ENCODE assay signal across 13 cellular contexts in genomic region chrX:140439455-140439854, GRCh38.
A peak's percentile ranks its signal among the peaks of the same experiment; 100 is the strongest.
DNase-seq lines count a peak whose midpoint lies in the region; ATAC-seq and TF ChIP-seq lines count a peak whose summit lies in the region.
"Had no signal": no experiment of that assay in that cellular context is flagged by ENCODE, and none has a peak within 500 bp of the region (broad histone marks: within the 10 kb centered on the region; RNA-seq: fewer than 3 reads in every experiment).

No MANE protein-coding gene starts in this region.

- peak; percentile 30 for ATAC-seq in left colon
- no peak for ATAC-seq in GM18907 (IDR thresholded peaks at IDR 0.05; ENCODE audit: unreplicated experiment)
- ATAC-seq: activated T-helper 17 cell treated with anti-CD3 and anti-CD28 coated beads, Interleukin-2, amount 50 U/mL, for 72 hours; gastrocnemius medialis; naive thymus-derived CD4-positive, alpha-beta T cell had no signal

- in situ Hi-C loops in GM13976 (cut with MboI; ENCODE audit: low sequenced_read_pairs, unreplicated experiment) = no loop called here

- H3K9me3 Mint-ChIP-seq in brain = peaks cover 0 to 6% (median 0%) of the 10 kb centered on the region in 5 experiments
- H3K9me3 Mint-ChIP-seq: activated T-helper 17 cell treated with anti-CD3 and anti-CD28 coated beads, Interleukin-2, amount 50 U/mL, for 72 hours had no signal

- H3K9me3 ChIP-seq in stomach (no peaks in the 10 kb centered on the region), OCI-LY7 (ENCODE audit: low read length) (no peaks in the 10 kb centered on the region)
- H3K9me3 ChIP-seq: gastrocnemius medialis, tibial nerve had no signal

- WGBS in stomach, 5 donors = 2 to 32% (median 9%) methylated on average over 7 to 36 of the region's 36 CpGs

- H3K4me2 ChIP-seq in OCI-LY7 (ENCODE audit: low read length) = no peak overlapping the region
- H3K4me2 ChIP-seq: PC-9 had no signal

- no peaks in the 10 kb centered on the region for H3K36me3 Mint-ChIP-seq in brain
- H3K36me3 Mint-ChIP-seq: naive thymus-derived CD4-positive, alpha-beta T cell had no signal

- peak overlapping the region; percentile 11 to 24 (median 16) for H3K4me3 ChIP-seq in stomach
- no peak overlapping the region for H3K4me3 ChIP-seq in OCI-LY7 (ENCODE audit: low read depth, low read length, poor library complexity, severe bottlenecking)
- H3K4me3 ChIP-seq: gastrocnemius medialis, PC-9 had no signal

- CTCF ChIA-PET in OCI-LY7 (lab: Charles Lee; ENCODE audit: unreplicated experiment) = no interaction called here

- peak overlapping the region in 4 of 5 experiments; percentile 83 to 97 (median 90) for H3K27ac Mint-ChIP-seq in brain
- H3K27ac Mint-ChIP-seq: activated T-helper 17 cell treated with anti-CD3 and anti-CD28 coated beads, Interleukin-2, amount 50 U/mL, for 72 hours; naive thymus-derived CD4-positive, alpha-beta T cell had no signal

- H4K20me1 ChIP-seq in OCI-LY7 (ENCODE audit: insufficient read depth, low read length) = no peaks in the 10 kb centered on the region

- intact Hi-C loops in left colon (cut with DNase I, micrococcal nuclease) (no loop called here), stomach (cut with DNase I; ENCODE audit: low total_unique reads) (no loop called here), OCI-LY7 (cut with micrococcal nuclease; ENCODE audit: unreplicated experiment) (no loop called here)

- H3K27me3 Mint-ChIP-seq in brain = peaks cover 3% of the 10 kb centered on the region

- TF ChIP-seq EP300 in stomach (IDR thresholded peaks at IDR 0.05) = no peak

- no peaks in the 10 kb centered on the region for H3K9me2 ChIP-seq in OCI-LY7 (ENCODE audit: insufficient read depth, low read length)

- H3K4me1 ChIP-seq in stomach (peaks cover 0 to 15% (median 7%) of the 10 kb centered on the region in 4 donors), OCI-LY7 (ENCODE audit: insufficient read depth, low read length, poor library complexity, severe bottlenecking) (no peaks in the 10 kb centered on the region)
- H3K4me1 ChIP-seq: gastrocnemius medialis, tibial nerve had no signal

- H2AFZ ChIP-seq in OCI-LY7 (ENCODE audit: low read length) = no peak overlapping the region
- H2AFZ ChIP-seq: PC-9 had no signal

- H3K27ac ChIP-seq in stomach (no peak overlapping the region), OCI-LY7 (ENCODE audit: low read depth, low read length, poor library complexity, severe bottlenecking) (no peak overlapping the region)
- H3K27ac ChIP-seq: gastrocnemius medialis, PC-9, tibial nerve had no signal

- no peak for TF ChIP-seq CTCF in brain (conservative IDR thresholded peaks at IDR 0.05)
- no peak for TF ChIP-seq CTCF in stomach (IDR thresholded peaks at IDR 0.05)
- TF ChIP-seq CTCF in OCI-LY7 (conservative IDR thresholded peaks at IDR 0.05; ENCODE audit: low read length) = no peak
- no peak for TF ChIP-seq CTCF in GM13976 (IDR thresholded peaks at IDR 0.05; ENCODE audit: borderline replicate concordance, control extremely low read depth, extremely low read depth, insufficient read depth, missing control alignments)

- no peak for TF ChIP-seq POLR2A in stomach (IDR thresholded peaks at IDR 0.05)

- H3K4me3 Mint-ChIP-seq in brain = peak overlapping the region; percentile 46 to 76 (median 57)
- H3K4me3 Mint-ChIP-seq: activated T-helper 17 cell treated with anti-CD3 and anti-CD28 coated beads, Interleukin-2, amount 50 U/mL, for 72 hours; naive thymus-derived CD4-positive, alpha-beta T cell had no signal

- H3K79me2 ChIP-seq in OCI-LY7 (ENCODE audit: insufficient read depth, low read depth, low read length) = no peaks in the 10 kb centered on the region

- H3K36me3 ChIP-seq in stomach (no peaks in the 10 kb centered on the region), OCI-LY7 (ENCODE audit: insufficient read depth, low read length) (no peaks in the 10 kb centered on the region)
- H3K36me3 ChIP-seq: gastrocnemius medialis, tibial nerve had no signal

- POLR2A ChIA-PET in OCI-LY7 (lab: Charles Lee) = no interaction called here

- no TSS peak for BruUV-seq in OCI-LY7 (replicated peaks; lab: Mats Ljungman, UMichigan)

- peaks cover 33% of the 10 kb centered on the region for H3K4me1 Mint-ChIP-seq in brain
- H3K4me1 Mint-ChIP-seq: activated T-helper 17 cell treated with anti-CD3 and anti-CD28 coated beads, Interleukin-2, amount 50 U/mL, for 72 hours; naive thymus-derived CD4-positive, alpha-beta T cell had no signal

- peaks cover 6 to 13% (median 12%) of the 10 kb centered on the region in 3 donors for H3K27me3 ChIP-seq in stomach

- DNase-seq in activated CD4-positive, alpha-beta T cell treated with anti-CD3 and anti-CD28 coated beads for 48 hours = peak; percentile 2
- DNase-seq in activated CD4-positive, alpha-beta T cell treated with anti-CD3 and anti-CD28 coated beads, Interleukin-2, amount 50 U/mL, for 1 hour = no peak
- peak in 1 of 2 donors; percentile 7 for DNase-seq in left colon
- DNase-seq in stomach = peak; percentile 48
- DNase-seq in OCI-LY7 (ENCODE audit: low spot score) = no peak
- no peak for DNase-seq in GM13976 (ENCODE audit: low spot score)
- DNase-seq: gastrocnemius medialis; naive thymus-derived CD4-positive, alpha-beta T cell; PC-9 had no signal

Comparison
In these comparisons a context has a peak if more than half of its experiments do, and no peak if none do; other contexts are left out.
1. DNase-seq: peak in activated CD4-positive, alpha-beta T cell treated with anti-CD3 and anti-CD28 coated beads for 48 hours (single experiment) and stomach (single experiment); none in activated CD4-positive, alpha-beta T cell treated with anti-CD3 and anti-CD28 coated beads, Interleukin-2, amount 50 U/mL, for 1 hour (single experiment), OCI-LY7 (single experiment) and GM13976 (single experiment).